In the genomic region with DNA sequence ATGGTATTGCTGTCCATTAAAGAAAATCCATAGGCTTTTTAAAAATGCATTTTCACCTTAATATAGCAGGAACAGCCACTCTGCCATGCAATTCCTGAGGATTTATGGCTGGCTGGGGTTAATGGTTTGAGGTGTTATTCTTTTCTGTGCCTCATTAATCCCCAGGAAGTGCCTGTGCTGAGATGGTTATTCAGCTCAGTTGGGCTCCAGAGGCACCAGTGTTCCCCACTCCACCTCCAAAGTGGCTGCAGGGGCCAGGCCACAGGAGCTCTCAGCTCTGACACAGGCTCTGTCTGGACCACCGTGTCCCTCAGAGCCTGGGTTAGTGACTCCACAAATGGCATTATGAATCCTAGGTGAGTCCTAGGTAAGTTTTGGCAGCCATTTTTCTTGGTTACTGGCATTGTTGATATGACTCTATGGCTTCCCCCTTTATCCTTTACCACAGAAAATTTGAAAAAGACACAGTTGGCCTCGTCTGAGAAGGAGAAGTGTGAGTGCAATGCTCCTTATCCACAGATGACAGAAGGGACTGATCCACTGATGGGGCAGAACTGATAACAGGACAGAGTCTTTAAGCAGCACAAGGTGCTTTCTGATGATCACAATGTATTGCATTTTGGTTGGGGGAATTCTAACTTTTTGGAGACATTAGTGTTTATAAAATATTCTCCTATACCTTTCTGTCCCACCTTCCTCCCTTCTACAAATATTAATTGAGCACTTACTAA, we compare ENCODE assay signal across 25 cellular contexts.
"Had no signal": no experiment of that assay in that cellular context is flagged by ENCODE, and none has a peak within 500 bp of the region (broad histone marks: within the 10 kb centered on the region; RNA-seq: fewer than 3 reads in every experiment).

No MANE protein-coding gene starts in this region.

- H3K4me1 Mint-ChIP-seq: natural killer cell; neural crest cell; stimulated activated memory B cell treated with anti-CD40 and anti-IgM and Interleukin-4, amounts not matched to agents 10 μg/mL and 1 μg/mL and 100 μg/mL, for 72 hours had no signal

- H3K36me3 Mint-ChIP-seq: natural killer cell; stimulated activated memory B cell treated with anti-CD40 and anti-IgM and Interleukin-4, amounts not matched to agents 10 μg/mL and 1 μg/mL and 100 μg/mL, for 72 hours had no signal

- H3K9me3 Mint-ChIP-seq: stimulated activated memory B cell treated with anti-CD40 and anti-IgM and Interleukin-4, amounts not matched to agents 10 μg/mL and 1 μg/mL and 100 μg/mL, for 72 hours had no signal

- H3K27ac Mint-ChIP-seq: natural killer cell; progenitor cell of endocrine pancreas; stimulated activated memory B cell treated with anti-CD40 and anti-IgM and Interleukin-4, amounts not matched to agents 10 μg/mL and 1 μg/mL and 100 μg/mL, for 72 hours had no signal

- H3K27me3 Mint-ChIP-seq: progenitor cell of endocrine pancreas had no signal

- H3K9me3 ChIP-seq: gastrocnemius medialis, lower lobe of right lung, neutrophil, right atrium auricular region, sigmoid colon, upper lobe of right lung, uterus had no signal

- H3K27me3 ChIP-seq: dorsolateral prefrontal cortex, gastrocnemius medialis, neutrophil, right atrium auricular region, sigmoid colon, spleen, tibial nerve, upper lobe of right lung, uterus had no signal

- H3K4me3 ChIP-seq: dorsolateral prefrontal cortex, gastrocnemius medialis, lower lobe of right lung, right atrium auricular region, sigmoid colon, spleen, thoracic aorta, tibial nerve, upper lobe of right lung, uterus had no signal

- H3K27ac ChIP-seq: dorsolateral prefrontal cortex, gastrocnemius medialis, lower lobe of right lung, neutrophil, parathyroid adenoma, right atrium auricular region, sigmoid colon, spleen, thoracic aorta, tibial nerve, upper lobe of right lung, uterus had no signal

- H3K4me1 ChIP-seq: gastrocnemius medialis, lower lobe of right lung, parathyroid adenoma, right atrium auricular region, sigmoid colon, spleen, tibial nerve, upper lobe of right lung, uterus had no signal

- H3K36me3 ChIP-seq: gastrocnemius medialis, lower lobe of right lung, neutrophil, right atrium auricular region, sigmoid colon, spleen, thoracic aorta, tibial nerve, upper lobe of right lung, uterus had no signal

- H3K4me3 Mint-ChIP-seq: natural killer cell; neural crest cell; stimulated activated memory B cell treated with anti-CD40 and anti-IgM and Interleukin-4, amounts not matched to agents 10 μg/mL and 1 μg/mL and 100 μg/mL, for 72 hours had no signal

- ATAC-seq: esophagus mucosa; gastrocnemius medialis; left colon; left ventricle myocardium superior; lower lobe of right lung; natural killer cell; stimulated activated memory B cell treated with anti-CD40 and anti-IgM and Interleukin-4, amounts not matched to agents 10 μg/mL and 1 μg/mL and 100 μg/mL, for 72 hours; stimulated activated naive CD8-positive, alpha-beta T cell treated with anti-CD3 and anti-CD28 coated beads, Interleukin-15, Interleukin-2, amounts not matched to agents 100 U/mL and 50 U/mL, for 24 hours; upper lobe of right lung had no signal

- DNase-seq: dorsolateral prefrontal cortex; effector CD4-positive, alpha-beta T cell; foreskin fibroblast; gastrocnemius medialis; head of caudate nucleus; left colon; left ventricle myocardium superior; lower lobe of right lung; natural killer cell; sigmoid colon; spleen; stimulated activated CD4-positive, alpha-beta T cell treated with anti-CD3 and anti-CD28 coated beads, Interleukin-4, amount 100 ng/mL, for 4 hours; stimulated activated naive CD8-positive, alpha-beta T cell treated with anti-CD3 and anti-CD28 coated beads, Interleukin-15, Interleukin-2, amounts not matched to agents 100 U/mL and 50 U/mL, for 24 hours; substantia nigra; upper lobe of right lung; uterus had no signal
